In genomic region chr7:131188367-131189339, GRCh38 we compare ENCODE assay signal across 8 cellular contexts.
DNase-seq lines count a peak whose midpoint lies in the region; TF ChIP-seq lines count a peak whose summit lies in the region.

No MANE protein-coding gene starts in this region.

- H4K8ac ChIP-seq in H9 (replicated peaks; ENCODE audit: insufficient read length, low read depth, low read length), result no peak overlapping the region

- H2BK15ac ChIP-seq in H9 (ENCODE audit: low read depth, low read length), result no peak overlapping the region

- H3K9me3 ChIP-seq in H9 (ENCODE audit: control insufficient read depth, low read depth, low read length), result no peaks in the 10 kb centered on the region

- H2BK12ac ChIP-seq in H9 (ENCODE audit: insufficient read length, low read depth, low read length), result no peak overlapping the region

- H3K4me3 ChIP-seq in GM12865 (ENCODE audit: low read depth, low read length), result no peak overlapping the region
- H3K4me3 ChIP-seq in fibroblast of villous mesenchyme (ENCODE audit: low read depth, low read length), result no peak overlapping the region

- no peak overlapping the region for H3K4me2 ChIP-seq in H9 (ENCODE audit: insufficient read depth, insufficient read length, low read length)

- no peak overlapping the region for H3K9ac ChIP-seq in H9 (ENCODE audit: extremely low read depth, insufficient read length, low read length)

- no peaks in the 10 kb centered on the region; the same call in 1 of the 2 replicates for H3K27me3 Mint-ChIP-seq in H9 (ENCODE audit: low read depth)

- H3K27ac Mint-ChIP-seq in H9, result peak overlapping the region in 2 of 3 experiments; percentile 85 to 94; a peak in 5 of 7 replicates

- H3K79me2 ChIP-seq in H9 (ENCODE audit: insufficient read depth, low read length), result no peaks in the 10 kb centered on the region

- H3K14ac ChIP-seq in H9 (ENCODE audit: insufficient read depth, low read length), result 0 out of 2 replicates have a peak overlapping the region, but pooled peaks have one; percentile 20

- no peaks in the 10 kb centered on the region for H4K20me1 ChIP-seq in H9 (ENCODE audit: control insufficient read depth, insufficient read depth, insufficient read length)

- H3K18ac ChIP-seq in H9 (ENCODE audit: insufficient read length, low read depth, low read length), result no peak overlapping the region

- H3K23ac ChIP-seq in H9 (ENCODE audit: insufficient read length, low read depth, low read length), result no peak overlapping the region

- H2BK20ac ChIP-seq in H9 (ENCODE audit: low read depth, low read length, poor library complexity, severe bottlenecking), result no peak overlapping the region

- DNase-seq in GM12865 (ENCODE audit: low read depth), result peak; percentile 64
- no peak for DNase-seq in H9
- DNase-seq in NOMO-1 (lab: John Stamatoyannopoulos, UW; ENCODE audit: unreplicated experiment in 2 of 2), result peak; percentile 66 to 93
- DNase-seq in activated CD8-positive, alpha-beta memory T cell treated with anti-CD3 and anti-CD28 coated beads, Interleukin-2, amount 50 U/mL, for 48 hours, result peak; percentile 78
- DNase-seq in fibroblast of villous mesenchyme (ENCODE audit: low read depth), result peak; percentile 97
- peak; percentile 22 to 45 (median 37) for DNase-seq in stimulated activated CD4-positive, alpha-beta T cell treated with anti-CD3 and anti-CD28 coated beads, TNF-alpha, amount 100 ng/mL, for 24 hours (ENCODE audit: low read depth in 3 of 3)
- DNase-seq in HuH-7.5 (ENCODE audit: low spot score), result no peak
- no peak for DNase-seq in NCI-H524 treated with DMSO at 0.1 percent for 48 hours (lab: John Stamatoyannopoulos, UW)

- TF ChIP-seq CTCF in GM12865 (IDR thresholded peaks at IDR 0.05; ENCODE audit: insufficient read depth, low read depth, low read length, missing control alignments) (no peak), H9 (conservative IDR thresholded peaks at IDR 0.05) (no peak), fibroblast of villous mesenchyme (IDR thresholded peaks at IDR 0.05; ENCODE audit: insufficient read depth, low read depth, low read length) (no peak)

- H3T11ph ChIP-seq in H9 (ENCODE audit: low read length), result no peak overlapping the region

- H3K79me1 ChIP-seq in H9 (ENCODE audit: insufficient read depth, low read depth, low read length, poor library complexity, severe bottlenecking), result no peaks in the 10 kb centered on the region

- H3K27ac ChIP-seq in H9 (ENCODE audit: insufficient read length, low read depth, low read length), result no peak overlapping the region

- H2BK5ac ChIP-seq in H9 (ENCODE audit: insufficient read length, low read length), result no peak overlapping the region

- no peak overlapping the region for H2AFZ ChIP-seq in H9 (ENCODE audit: low read length)

- H3K36me3 Mint-ChIP-seq in H9 (ENCODE audit: insufficient read depth in 1 of 3, low read depth in 3 of 3), result peaks cover 0 to 7% (median 0%) of the 10 kb centered on the region in 3 experiments; a peak in 1 of 7 replicates

- no peak overlapping the region for H3K4ac ChIP-seq in H9 (ENCODE audit: low read depth, low read length)

- H3K27me3 ChIP-seq in H9 (ENCODE audit: insufficient read depth, low read length), result no peaks in the 10 kb centered on the region

- no peak overlapping the region for H2BK120ac ChIP-seq in H9 (ENCODE audit: low read depth, low read length, poor library complexity, severe bottlenecking)

- peaks cover 42 to 47% of the 10 kb centered on the region in 2 experiments for H3K4me1 Mint-ChIP-seq in H9

- H2AK5ac ChIP-seq in H9 (ENCODE audit: insufficient read length, low read length), result no peak overlapping the region

- no peaks in the 10 kb centered on the region for H3K23me2 ChIP-seq in H9 (ENCODE audit: insufficient read length, low read depth, low read length, poor library complexity, severe bottlenecking)

- WGBS in H9 (ENCODE audit: extremely low coverage, insufficient read length, low lambda C conversion rate), result no CpG with 5 or more reads among the region's 8 CpGs

- H4K91ac ChIP-seq in H9 (ENCODE audit: insufficient read length, low read depth, low read length), result no peak overlapping the region

- peaks cover 6% of the 10 kb centered on the region for H3K4me1 ChIP-seq in H9 (ENCODE audit: insufficient read depth, low read length)

- no peak overlapping the region for H3K56ac ChIP-seq in H9 (ENCODE audit: insufficient read length, low read depth, low read length)

- H4K5ac ChIP-seq in H9 (ENCODE audit: insufficient read length, low read depth, low read length), result no peak overlapping the region

- no peaks in the 10 kb centered on the region; a peak in 1 of 5 replicates for H3K9me3 Mint-ChIP-seq in H9

- H3K4me3 Mint-ChIP-seq in H9, result no peak overlapping the region

Comparison
In these comparisons a context has a peak if more than half of its experiments do, and no peak if none do; other contexts are left out.
1. DNase-seq: peak in GM12865 (single experiment), NOMO-1 (2 of 2), activated CD8-positive, alpha-beta memory T cell treated with anti-CD3 and anti-CD28 coated beads, Interleukin-2, amount 50 U/mL, for 48 hours (single experiment), fibroblast of villous mesenchyme (single experiment) and stimulated activated CD4-positive, alpha-beta T cell treated with anti-CD3 and anti-CD28 coated beads, TNF-alpha, amount 100 ng/mL, for 24 hours (3 of 3); none in H9 (single experiment), HuH-7.5 (single experiment) and NCI-H524 treated with DMSO at 0.1 percent for 48 hours (single experiment).